ENCODE assay signal across 8 cellular contexts in genomic region chr4:3531306-3531886, GRCh38. TPM values are rescaled to one million over a fixed set of nuclear protein-coding genes. Genes with fewer than 3 reads are reported as not detected.
A peak's percentile ranks its signal among the peaks of the same experiment; 100 is the strongest.
DNase-seq lines count a peak whose midpoint lies in the region; ATAC-seq and TF ChIP-seq lines count a peak whose summit lies in the region.

No MANE protein-coding gene starts in this region.

- no peak for TF ChIP-seq CTCF in body of pancreas (IDR thresholded peaks at IDR 0.05)

- no peaks in the 10 kb centered on the region for H3K27me3 ChIP-seq in body of pancreas
- peaks cover 2% of the 10 kb centered on the region for H3K27me3 ChIP-seq in thymus (ENCODE audit: control insufficient read depth, insufficient read depth)

- no peak for TF ChIP-seq POLR2A in body of pancreas (IDR thresholded peaks at IDR 0.05)

- no peak for ATAC-seq in stimulated activated naive CD8-positive, alpha-beta T cell treated with anti-CD3 and anti-CD28 coated beads, Interleukin-15, Interleukin-2, amounts not matched to agents 100 U/mL and 50 U/mL, for 24 hours
- ATAC-seq in body of pancreas (peak; percentile 1), left colon (peak; percentile 27)

- intact Hi-C loops in body of pancreas (cut with DNase I), result no loop called here
- intact Hi-C loops in left colon (cut with DNase I, micrococcal nuclease), result no loop called here

- H3K27ac ChIP-seq in body of pancreas, result peak overlapping the region in 3 of 4 donors; percentile 62 to 84 (median 80)
- H3K27ac ChIP-seq in thymus (ENCODE audit: low read depth), result no peak overlapping the region

- peak overlapping the region; percentile 41 for H3K27ac Mint-ChIP-seq in stimulated activated naive CD8-positive, alpha-beta T cell treated with anti-CD3 and anti-CD28 coated beads, Interleukin-15, Interleukin-2, amounts not matched to agents 100 ng/mL and 50 ng/mL, for 24 hours

- peak overlapping the region; percentile 87 to 99 for H3K4me3 ChIP-seq in body of pancreas
- H3K4me3 ChIP-seq in thymus (ENCODE audit: low read length), result peak overlapping the region; percentile 76

- H3K9me3 ChIP-seq in body of pancreas, result no peaks in the 10 kb centered on the region
- no peaks in the 10 kb centered on the region for H3K9me3 ChIP-seq in thymus (ENCODE audit: control insufficient read depth)

- H3K4me1 ChIP-seq in body of pancreas (peaks cover 27% of the 10 kb centered on the region), thymus (ENCODE audit: control insufficient read depth, insufficient read depth, low read length) (peaks cover 20% of the 10 kb centered on the region)

- no peaks in the 10 kb centered on the region for H3K9me3 Mint-ChIP-seq in stimulated activated naive CD8-positive, alpha-beta T cell treated with anti-CD3 and anti-CD28 coated beads, Interleukin-15, Interleukin-2, amounts not matched to agents 100 ng/mL and 50 ng/mL, for 24 hours

- H3K36me3 ChIP-seq in body of pancreas (replicated peaks in 1 of 2; ENCODE audit: insufficient read depth in 1 of 2, low read depth in 2 of 2), result no peaks in the 10 kb centered on the region
- peaks cover 14% of the 10 kb centered on the region for H3K36me3 ChIP-seq in thymus (ENCODE audit: control insufficient read depth, insufficient read depth)

- DNase-seq in stimulated activated naive CD8-positive, alpha-beta T cell treated with anti-CD3 and anti-CD28 coated beads, Interleukin-15, Interleukin-2, amounts not matched to agents 100 U/mL and 50 U/mL, for 24 hours, result no peak
- no peak for DNase-seq in body of pancreas
- DNase-seq in left colon, result peak in 1 of 2 donors; percentile 24
- no peak for DNase-seq in COLO829 (ENCODE audit: low spot score)
- DNase-seq in NCI-H2107 treated with DMSO at 0.1 percent for 48 hours (lab: John Stamatoyannopoulos, UW; ENCODE audit: unreplicated experiment), result no peak
- no peak for DNase-seq in NCI-H446 treated with DMSO at 0.1 percent for 48 hours (lab: John Stamatoyannopoulos, UW)

- WGBS in body of pancreas, 2 donors, result 4 to 5% methylated on average over 17 of the region's 18 CpGs
- WGBS in thymus, result 37% methylated on average over 18 of the region's 18 CpGs

- H3K4me1 Mint-ChIP-seq in stimulated activated naive CD8-positive, alpha-beta T cell treated with anti-CD3 and anti-CD28 coated beads, Interleukin-15, Interleukin-2, amounts not matched to agents 100 ng/mL and 50 ng/mL, for 24 hours (ENCODE audit: low read depth), result peaks cover 29% of the 10 kb centered on the region

- H3K36me3 Mint-ChIP-seq in stimulated activated naive CD8-positive, alpha-beta T cell treated with anti-CD3 and anti-CD28 coated beads, Interleukin-15, Interleukin-2, amounts not matched to agents 100 ng/mL and 50 ng/mL, for 24 hours (ENCODE audit: low read depth), result peaks cover 10% of the 10 kb centered on the region

- H3K4me3 Mint-ChIP-seq in stimulated activated naive CD8-positive, alpha-beta T cell treated with anti-CD3 and anti-CD28 coated beads, Interleukin-15, Interleukin-2, amounts not matched to agents 100 ng/mL and 50 ng/mL, for 24 hours, result peak overlapping the region; percentile 95

- H3K27me3 Mint-ChIP-seq in stimulated activated naive CD8-positive, alpha-beta T cell treated with anti-CD3 and anti-CD28 coated beads, Interleukin-15, Interleukin-2, amounts not matched to agents 100 ng/mL and 50 ng/mL, for 24 hours, result peaks cover 4% of the 10 kb centered on the region

RNA-seq across cellular contexts. Expression of gene LRPAP1, which starts 0.8 kb away (rescaled TPM):
- total RNA-seq in body of pancreas, result 10 to 100 TPM; 82.5 to 93.9 TPM
- total RNA-seq in left colon, result 100 to 1,000 TPM; 146 to 155 TPM
- polyA plus RNA-seq in thymus, result 52.5 TPM
